In the genomic region with DNA sequence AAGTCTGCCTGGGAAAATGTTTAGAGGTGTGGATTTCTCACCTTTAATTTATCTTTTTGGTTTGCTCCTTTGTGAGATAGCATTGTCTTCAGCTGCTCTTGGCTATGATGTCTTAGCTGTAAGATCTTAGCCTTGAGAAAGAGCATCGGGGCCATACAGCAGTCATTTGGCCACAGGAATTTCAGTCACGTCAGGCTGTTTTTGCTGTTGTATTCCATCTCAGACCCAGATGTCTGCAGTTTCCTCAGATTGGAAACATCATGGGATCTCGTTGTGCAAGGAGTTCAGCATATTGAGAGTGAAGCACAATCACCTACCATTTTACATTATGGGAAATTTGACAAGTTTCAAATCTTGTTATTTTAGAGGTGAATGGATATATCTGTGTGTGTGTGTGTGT, we compare ENCODE assay signal across 18 cellular contexts.
DNase-seq lines count a peak whose midpoint lies in the region; TF ChIP-seq lines count a peak whose summit lies in the region.
"Had no signal": no experiment of that assay in that cellular context is flagged by ENCODE, and none has a peak within 500 bp of the region (broad histone marks: within the 10 kb centered on the region; RNA-seq: fewer than 3 reads in every experiment).

No MANE protein-coding gene starts in this region.

- peak overlapping the region; percentile 31 for H3K4me2 ChIP-seq in osteoblast (ENCODE audit: insufficient read depth, low read length)
- H3K4me2 ChIP-seq: BLaER1 had no signal

- H4K20me1 ChIP-seq in osteoblast (ENCODE audit: insufficient read depth, low read length), result no peaks in the 10 kb centered on the region
- H4K20me1 ChIP-seq: BLaER1 had no signal

- H3K4me3 ChIP-seq in osteoblast (ENCODE audit: insufficient read depth, low read length), result no peak overlapping the region
- no peak overlapping the region for H3K4me3 ChIP-seq in H7 (ENCODE audit: insufficient read depth, low read depth, low read length)
- H3K4me3 ChIP-seq: BLaER1, cardiac muscle cell, thoracic aorta had no signal

- peaks cover 18% of the 10 kb centered on the region for H3K4me1 ChIP-seq in osteoblast (ENCODE audit: insufficient read depth, low read length)
- H3K4me1 ChIP-seq: BLaER1 had no signal

- no peak for TF ChIP-seq CTCF in osteoblast (IDR thresholded peaks at IDR 0.05; ENCODE audit: extremely low read depth, low read depth, low read length)

- H3K9me3 ChIP-seq in osteoblast (ENCODE audit: low read depth, low read length), result no peaks in the 10 kb centered on the region
- H3K9me3 ChIP-seq: BLaER1, thoracic aorta had no signal

- no peaks in the 10 kb centered on the region for H3K79me2 ChIP-seq in osteoblast (ENCODE audit: insufficient read depth, low read length)

- H3K36me3 ChIP-seq in osteoblast (ENCODE audit: insufficient read depth, low read length), result no peaks in the 10 kb centered on the region
- H3K36me3 ChIP-seq in H7 (replicated peaks; ENCODE audit: control insufficient read depth, insufficient read depth, low read length), result no peaks in the 10 kb centered on the region
- H3K36me3 ChIP-seq: BLaER1, cardiac muscle cell, thoracic aorta had no signal

- peak overlapping the region; percentile 71 for H3K27ac ChIP-seq in osteoblast (ENCODE audit: low read depth, low read length)
- H3K27ac ChIP-seq: BLaER1, cardiac muscle cell, thoracic aorta had no signal

- DNase-seq in EL (peak; percentile 74), amniotic epithelial cell (ENCODE audit: low read depth) (peak; percentile 100), fibroblast of the conjunctiva (ENCODE audit: low read depth) (peak; percentile 41), osteoblast (ENCODE audit: insufficient read length, low spot score, missing footprints) (peak; percentile 93), NCI-H510A treated with DMSO at 0.1 percent for 48 hours (lab: John Stamatoyannopoulos, UW) (no peak), NCI-H1092 treated with DMSO at 0.1 percent for 48 hours (lab: John Stamatoyannopoulos, UW) (no peak), H7 (no peak)
- no peak for DNase-seq in stimulated activated CD4-positive, alpha-beta T cell treated with anti-CD3 and anti-CD28 coated beads, Interleukin-4, amount 100 ng/mL, for 24 hours
- DNase-seq: activated naive CD4-positive, alpha-beta T cell treated with anti-CD3 and anti-CD28 coated beads, Interleukin-2, amount 50 U/mL, for 16 hours; H9; KG1; NCI-H1105; NCI-H2107; stimulated activated CD4-positive, alpha-beta T cell treated with anti-CD3 and anti-CD28 coated beads, Interleukin-4, amount 100 ng/mL, for 1 hour; SW 1271 had no signal

- H3K27me3 ChIP-seq in osteoblast (ENCODE audit: insufficient read depth, low read length) (peaks cover 5% of the 10 kb centered on the region), H7 (ENCODE audit: control insufficient read depth, insufficient read depth, low read length) (no peaks in the 10 kb centered on the region)
- H3K27me3 ChIP-seq: BLaER1, cardiac muscle cell had no signal

- H2AFZ ChIP-seq in osteoblast (ENCODE audit: low read length), result peak overlapping the region; percentile 28

Comparison
In these comparisons a context has a peak if more than half of its experiments do, and no peak if none do; other contexts are left out.
1. DNase-seq: peak in EL (single experiment), amniotic epithelial cell (single experiment), fibroblast of the conjunctiva (single experiment) and osteoblast (single experiment); none in stimulated activated CD4-positive, alpha-beta T cell treated with anti-CD3 and anti-CD28 coated beads, Interleukin-4, amount 100 ng/mL, for 24 hours (single experiment), NCI-H510A treated with DMSO at 0.1 percent for 48 hours (single experiment), NCI-H1092 treated with DMSO at 0.1 percent for 48 hours (single experiment) and H7 (single experiment).